11 cellular contexts compared by ENCODE assay signal in the genomic region with DNA sequence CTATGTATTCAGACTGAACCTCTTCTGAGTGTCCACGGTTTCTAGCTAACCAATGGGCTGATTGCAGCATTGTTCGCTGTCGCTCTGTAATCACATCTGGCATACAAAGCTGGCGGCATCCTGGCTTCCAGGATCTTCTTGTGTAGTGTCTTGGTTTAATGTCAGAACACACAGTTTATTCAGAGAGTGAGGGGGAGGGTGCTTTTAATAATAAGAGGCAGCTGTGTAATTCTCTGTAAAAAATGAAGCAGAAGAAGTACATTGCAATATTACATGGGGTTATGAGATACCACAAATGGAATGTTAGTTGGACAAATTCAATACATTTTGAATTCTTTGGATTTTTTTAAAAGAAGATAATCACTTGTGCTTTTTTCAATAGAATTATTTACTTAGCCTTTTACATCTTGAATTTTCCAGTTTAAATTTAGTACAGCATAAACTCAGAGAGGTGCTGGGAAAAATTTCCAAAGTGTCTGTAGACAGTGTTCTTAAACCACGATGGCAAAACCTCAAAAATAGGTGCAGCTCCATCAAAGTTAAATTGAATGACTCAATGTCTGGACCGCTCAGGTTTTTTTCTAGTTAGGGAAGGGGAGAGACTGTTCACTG.
A peak's percentile ranks its signal among the peaks of the same experiment; 100 is the strongest.
DNase-seq lines count a peak whose midpoint lies in the region; ATAC-seq and TF ChIP-seq lines count a peak whose summit lies in the region.
"Had no signal": no experiment of that assay in that cellular context is flagged by ENCODE, and none has a peak within 500 bp of the region (broad histone marks: within the 10 kb centered on the region; RNA-seq: fewer than 3 reads in every experiment).

No MANE protein-coding gene starts in this region.

- H3K27ac ChIP-seq in SJSA1 = peak overlapping the region; percentile 91
- H3K27ac ChIP-seq: prostate gland had no signal

- no peak overlapping the region for H3K4me3 ChIP-seq in SJSA1
- H3K4me3 ChIP-seq: prostate gland had no signal

- peaks cover 4% of the 10 kb centered on the region for H3K36me3 Mint-ChIP-seq in osteocyte (ENCODE audit: unreplicated experiment)

- peak overlapping the region; percentile 99 for H3K27ac Mint-ChIP-seq in osteocyte (ENCODE audit: unreplicated experiment)

- no peaks in the 10 kb centered on the region for H3K27me3 Mint-ChIP-seq in osteocyte (ENCODE audit: unreplicated experiment)

- peaks cover 32% of the 10 kb centered on the region for H3K4me1 ChIP-seq in SJSA1 (replicated peaks)
- H3K4me1 ChIP-seq: prostate gland had no signal

- ATAC-seq in GM21576 (IDR thresholded peaks at IDR 0.05; ENCODE audit: unreplicated experiment) (no peak), HG03039 (IDR thresholded peaks at IDR 0.05; ENCODE audit: unreplicated experiment) (no peak)

- H3K27me3 ChIP-seq in SJSA1 (replicated peaks) = no peaks in the 10 kb centered on the region

- DNase-seq in COLO829 (ENCODE audit: low spot score) = peak; percentile 58
- DNase-seq in SJSA1 (ENCODE audit: low read depth in 1 of 2, low spot score in 2 of 2) = peak; percentile 91 to 97
- DNase-seq in fibroblast of the conjunctiva (ENCODE audit: low read depth) = peak; percentile 92
- no peak for DNase-seq in osteocyte (ENCODE audit: extremely low spot score, unreplicated experiment)
- DNase-seq in NCI-H187 (lab: John Stamatoyannopoulos, UW) = no peak
- DNase-seq in NCI-H345 treated with DMSO at 0.1 percent for 48 hours (lab: John Stamatoyannopoulos, UW; ENCODE audit: unreplicated experiment) = no peak
- DNase-seq: DMS79, NCI-H1048 had no signal

- H3K36me3 ChIP-seq in SJSA1 = no peaks in the 10 kb centered on the region
- H3K36me3 ChIP-seq: prostate gland had no signal

- peaks cover 8% of the 10 kb centered on the region for H3K9me3 Mint-ChIP-seq in osteocyte (ENCODE audit: unreplicated experiment)

- H3K9me3 ChIP-seq in SJSA1 (replicated peaks) = no peaks in the 10 kb centered on the region
- H3K9me3 ChIP-seq: prostate gland had no signal

- peak overlapping the region; percentile 62 for H3K4me3 Mint-ChIP-seq in osteocyte (ENCODE audit: unreplicated experiment)

- peaks cover 33% of the 10 kb centered on the region for H3K4me1 Mint-ChIP-seq in osteocyte (ENCODE audit: unreplicated experiment)

- TF ChIP-seq CTCF in osteocyte (IDR thresholded peaks at IDR 0.05) = no peak

Comparison
In these comparisons a context has a peak if more than half of its experiments do, and no peak if none do; other contexts are left out.
1. DNase-seq: peak in COLO829 (single experiment), SJSA1 (2 of 2) and fibroblast of the conjunctiva (single experiment); none in osteocyte (single experiment), NCI-H187 (0 of 2) and NCI-H345 treated with DMSO at 0.1 percent for 48 hours (single experiment).